8 cellular contexts compared by ENCODE assay signal in the genomic region with DNA sequence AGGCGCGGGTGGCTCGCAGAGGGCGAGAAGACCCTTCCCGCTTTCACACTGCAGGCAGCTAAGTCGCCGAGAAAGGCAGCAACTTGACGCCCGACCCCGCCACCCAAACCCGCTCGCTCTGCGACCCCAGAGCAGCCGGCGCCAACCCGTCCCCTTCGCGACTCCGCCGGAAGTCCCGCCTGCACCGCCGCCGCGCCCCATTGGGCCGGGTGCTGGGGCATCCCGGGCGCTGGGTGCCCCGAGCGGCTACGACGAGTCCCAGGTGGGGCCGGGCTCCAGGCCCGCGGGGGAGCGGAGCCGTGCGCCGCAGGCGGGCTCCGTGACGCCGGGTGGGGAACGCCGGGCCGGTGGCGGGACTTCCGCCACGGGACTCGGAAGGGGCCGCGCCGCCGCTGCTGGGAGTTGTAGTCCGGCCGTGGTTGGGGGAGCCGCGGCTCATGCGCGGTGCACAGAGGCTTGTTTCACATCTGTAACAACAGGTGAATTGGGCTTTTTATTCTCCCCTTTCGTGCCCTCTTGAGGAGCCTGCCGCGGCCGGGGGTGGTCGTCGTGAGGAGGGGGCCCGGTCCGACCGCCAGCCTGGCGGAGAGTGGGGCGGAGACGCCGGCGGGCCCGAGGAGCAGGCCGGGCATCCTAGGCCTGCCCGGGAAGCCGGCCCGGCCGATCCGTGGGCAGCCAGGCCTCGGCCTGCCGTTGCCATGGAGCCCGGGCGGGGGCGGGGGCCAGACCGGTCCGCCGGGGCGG. TPM values are rescaled to one million over a fixed set of nuclear protein-coding genes. Genes with fewer than 3 reads are reported as not detected.
DNase-seq lines count a peak whose midpoint lies in the region; ATAC-seq and TF ChIP-seq lines count a peak whose summit lies in the region.

A gene with protein sequence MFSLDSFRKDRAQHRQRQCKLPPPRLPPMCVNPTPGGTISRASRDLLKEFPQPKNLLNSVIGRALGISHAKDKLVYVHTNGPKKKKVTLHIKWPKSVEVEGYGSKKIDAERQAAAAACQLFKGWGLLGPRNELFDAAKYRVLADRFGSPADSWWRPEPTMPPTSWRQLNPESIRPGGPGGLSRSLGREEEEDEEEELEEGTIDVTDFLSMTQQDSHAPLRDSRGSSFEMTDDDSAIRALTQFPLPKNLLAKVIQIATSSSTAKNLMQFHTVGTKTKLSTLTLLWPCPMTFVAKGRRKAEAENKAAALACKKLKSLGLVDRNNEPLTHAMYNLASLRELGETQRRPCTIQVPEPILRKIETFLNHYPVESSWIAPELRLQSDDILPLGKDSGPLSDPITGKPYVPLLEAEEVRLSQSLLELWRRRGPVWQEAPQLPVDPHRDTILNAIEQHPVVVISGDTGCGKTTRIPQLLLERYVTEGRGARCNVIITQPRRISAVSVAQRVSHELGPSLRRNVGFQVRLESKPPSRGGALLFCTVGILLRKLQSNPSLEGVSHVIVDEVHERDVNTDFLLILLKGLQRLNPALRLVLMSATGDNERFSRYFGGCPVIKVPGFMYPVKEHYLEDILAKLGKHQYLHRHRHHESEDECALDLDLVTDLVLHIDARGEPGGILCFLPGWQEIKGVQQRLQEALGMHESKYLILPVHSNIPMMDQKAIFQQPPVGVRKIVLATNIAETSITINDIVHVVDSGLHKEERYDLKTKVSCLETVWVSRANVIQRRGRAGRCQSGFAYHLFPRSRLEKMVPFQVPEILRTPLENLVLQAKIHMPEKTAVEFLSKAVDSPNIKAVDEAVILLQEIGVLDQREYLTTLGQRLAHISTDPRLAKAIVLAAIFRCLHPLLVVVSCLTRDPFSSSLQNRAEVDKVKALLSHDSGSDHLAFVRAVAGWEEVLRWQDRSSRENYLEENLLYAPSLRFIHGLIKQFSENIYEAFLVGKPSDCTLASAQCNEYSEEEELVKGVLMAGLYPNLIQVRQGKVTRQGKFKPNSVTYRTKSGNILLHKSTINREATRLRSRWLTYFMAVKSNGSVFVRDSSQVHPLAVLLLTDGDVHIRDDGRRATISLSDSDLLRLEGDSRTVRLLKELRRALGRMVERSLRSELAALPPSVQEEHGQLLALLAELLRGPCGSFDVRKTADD (plus strand): TSS at position 405 of the 744 bp plus-strand sequence. CDS start 7,546 bp downstream, outside the sequence.

- no peaks in the 10 kb centered on the region for H3K9me3 ChIP-seq in OCI-LY7 (ENCODE audit: low read length)
- H3K9me3 ChIP-seq in mucosa of descending colon, result no peaks in the 10 kb centered on the region

- DNase-seq in COLO829 (ENCODE audit: low spot score) (peak; percentile 89), OCI-LY7 (ENCODE audit: low spot score) (peak; percentile 88), activated T-cell treated with anti-CD3 and anti-CD28 coated beads for 4 hours (peak; percentile 73), epithelial cell of esophagus (ENCODE audit: low read depth) (peak; percentile 90), mucosa of descending colon (peak; percentile 90 to 92 (median 92))
- peak; percentile 60 for DNase-seq in stimulated activated CD8-positive, alpha-beta memory T cell treated with anti-CD3 and anti-CD28 coated beads, Interleukin-4, amount 100 ng/mL, for 1 hour (ENCODE audit: low read depth in 2 of 2, low spot score in 1 of 2)

- peak within 1 kb of the TSS; percentile 90 for H3K4me3 ChIP-seq in OCI-LY7 (ENCODE audit: low read depth, low read length, poor library complexity, severe bottlenecking)
- peak within 1 kb of the TSS; percentile 78 for H3K4me3 ChIP-seq in epithelial cell of esophagus (ENCODE audit: low read length)
- peak within 1 kb of the TSS; percentile 51 for H3K4me3 ChIP-seq in mucosa of descending colon

- peak within 1 kb of the TSS; percentile 69 for H3K27ac ChIP-seq in OCI-LY7 (ENCODE audit: low read depth, low read length, poor library complexity, severe bottlenecking)

- TF ChIP-seq CTCF in OCI-LY7 (conservative IDR thresholded peaks at IDR 0.05; ENCODE audit: low read length), result no peak
- TF ChIP-seq CTCF in epithelial cell of esophagus (IDR thresholded peaks at IDR 0.05; ENCODE audit: insufficient read depth, low read depth, low read length, missing control alignments), result no peak
- TF ChIP-seq CTCF in mucosa of descending colon (IDR thresholded peaks at IDR 0.05), result no peak

- intact Hi-C loops in OCI-LY7 (cut with micrococcal nuclease; ENCODE audit: unreplicated experiment), result loop anchor here (5.0 kb wide), 1 partner anchor 281 kb away; no protein-coding TSS in a partner anchor
- intact Hi-C loops in mucosa of descending colon (cut with DNase I, micrococcal nuclease), result no loop called here

- H3K4me2 ChIP-seq in OCI-LY7 (ENCODE audit: low read length), result peak within 1 kb of the TSS; percentile 94

- peaks cover 12% of the 10 kb centered on the region for H3K79me2 ChIP-seq in OCI-LY7 (ENCODE audit: insufficient read depth, low read depth, low read length)

- no peaks in the 10 kb centered on the region for H4K20me1 ChIP-seq in OCI-LY7 (ENCODE audit: insufficient read depth, low read length)

- no TSS peak for BruUV-seq in OCI-LY7 (replicated peaks; lab: Mats Ljungman, UMichigan)

- H3K36me3 ChIP-seq in OCI-LY7 (ENCODE audit: insufficient read depth, low read length), result peaks cover 12% of the 10 kb centered on the region
- no peaks in the 10 kb centered on the region for H3K36me3 ChIP-seq in mucosa of descending colon (ENCODE audit: low read depth)

- POLR2A ChIA-PET in OCI-LY7 (lab: Charles Lee), result no interaction called here

- peak within 1 kb of the TSS; percentile 97 for H2AFZ ChIP-seq in OCI-LY7 (ENCODE audit: low read length)

- ATAC-seq in GM19452 (IDR thresholded peaks at IDR 0.05; ENCODE audit: unreplicated experiment) (peak; percentile 85), HG03571 (IDR thresholded peaks at IDR 0.05; ENCODE audit: unreplicated experiment) (peak; percentile 78), mucosa of descending colon (peak; percentile 95)

- peaks cover 8% of the 10 kb centered on the region for H3K4me1 ChIP-seq in OCI-LY7 (ENCODE audit: insufficient read depth, low read length, poor library complexity, severe bottlenecking)
- peaks cover 9% of the 10 kb centered on the region for H3K4me1 ChIP-seq in mucosa of descending colon (ENCODE audit: low read depth)

- CTCF ChIA-PET in OCI-LY7 (lab: Charles Lee; ENCODE audit: unreplicated experiment), result no interaction called here

- H3K9me2 ChIP-seq in OCI-LY7 (ENCODE audit: insufficient read depth, low read length), result no peaks in the 10 kb centered on the region

RNA-seq across cellular contexts. Expression of the gene that starts here (rescaled TPM):
- total RNA-seq in OCI-LY7 (2014; rRNA removed; shearing (Covaris generic)), result 93.0 and 102 TPM in 2 replicates
- total RNA-seq in OCI-LY7 (2022), result 96.6 and 104 TPM in 2 replicates
- 10 to 100 TPM; 44.5 to 65.3 (median 45.7) TPM for total RNA-seq in mucosa of descending colon

Comparison
In these comparisons a context has a peak if more than half of its experiments do, and no peak if none do; other contexts are left out.
1. Peak in every context shown above with its lines: DNase-seq, ATAC-seq, H3K4me3 ChIP-seq and H3K27ac ChIP-seq.